In genomic region chr20:50277460-50278376, GRCh38 we compare ENCODE assay signal across 12 cellular contexts.
DNase-seq lines count a peak whose midpoint lies in the region; ATAC-seq and TF ChIP-seq lines count a peak whose summit lies in the region.
"Had no signal": no experiment of that assay in that cellular context is flagged by ENCODE, and none has a peak within 500 bp of the region (broad histone marks: within the 10 kb centered on the region; RNA-seq: fewer than 3 reads in every experiment).

No MANE protein-coding gene starts in this region.

- ATAC-seq in CD4-positive, alpha-beta T cell (ENCODE audit: poor library complexity): no peak

- H3K4me1 Mint-ChIP-seq in CD4-positive, alpha-beta T cell (ENCODE audit: low read depth): no peaks in the 10 kb centered on the region

- H2BK12ac ChIP-seq in mesenchymal stem cell (ENCODE audit: low read length in 2 of 2): peak overlapping the region; percentile 69 to 81

- TF ChIP-seq EP300 in stomach (IDR thresholded peaks at IDR 0.05): no peak

- no peaks in the 10 kb centered on the region for H3K36me3 ChIP-seq in breast epithelium
- H3K36me3 ChIP-seq in mesenchymal stem cell (ENCODE audit: control insufficient read depth in 1 of 2, insufficient read depth in 2 of 2, low read depth in 1 of 2, low read length in 2 of 2): no peaks in the 10 kb centered on the region
- no peaks in the 10 kb centered on the region for H3K36me3 ChIP-seq in stomach
- H3K36me3 ChIP-seq: cardiac muscle cell had no signal

- H3K27me3 ChIP-seq in HL-60 (ENCODE audit: insufficient read depth, poor library complexity, severe bottlenecking) (no peaks in the 10 kb centered on the region), breast epithelium (no peaks in the 10 kb centered on the region), mesenchymal stem cell (ENCODE audit: control insufficient read depth in 1 of 2, insufficient read depth in 1 of 2, low read length in 2 of 2) (no peaks in the 10 kb centered on the region), stomach (no peaks in the 10 kb centered on the region)
- H3K27me3 ChIP-seq in CD4-positive, alpha-beta T cell (ENCODE audit: control insufficient read depth, insufficient read depth, low read length): peaks cover 4% of the 10 kb centered on the region
- H3K27me3 ChIP-seq: cardiac muscle cell had no signal

- H3K27me3 Mint-ChIP-seq in CD4-positive, alpha-beta T cell: peaks cover 6% of the 10 kb centered on the region

- no peak for TF ChIP-seq POLR2A in breast epithelium (IDR thresholded peaks at IDR 0.05)
- no peak for TF ChIP-seq POLR2A in stomach (IDR thresholded peaks at IDR 0.05)

- in situ Hi-C loops in G401 (cut with HindIII; ENCODE audit: low sequenced_read_pairs): no loop called here

- H3K9me3 ChIP-seq in breast epithelium (no peaks in the 10 kb centered on the region), mesenchymal stem cell (ENCODE audit: control insufficient read depth, low read length) (no peaks in the 10 kb centered on the region), stomach (no peaks in the 10 kb centered on the region)
- no peaks in the 10 kb centered on the region for H3K9me3 ChIP-seq in CD4-positive, alpha-beta T cell (ENCODE audit: control insufficient read depth, low read length)

- POLR2A ChIA-PET in CD4-positive, alpha-beta T cell (lab: Charles Lee): no interaction called here

- peak overlapping the region; percentile 90 for H4K91ac ChIP-seq in mesenchymal stem cell (ENCODE audit: low read length)

- no peaks in the 10 kb centered on the region for H3K36me3 Mint-ChIP-seq in CD4-positive, alpha-beta T cell (ENCODE audit: low read depth)

- peak overlapping the region; percentile 65 for H3K9ac ChIP-seq in mesenchymal stem cell (ENCODE audit: low read length)

- 94% methylated on average over 14 of the region's 16 CpGs for WGBS in mesenchymal stem cell
- WGBS in stomach, 5 donors: 81 to 86% (median 85%) methylated on average over 13 to 16 of the region's 16 CpGs

- H2AFZ ChIP-seq in mesenchymal stem cell (ENCODE audit: low read depth, low read length): no peak overlapping the region

- H3K14ac ChIP-seq in mesenchymal stem cell (ENCODE audit: low read length in 2 of 2): peak overlapping the region in 1 of 2 experiments; percentile 27

- peak overlapping the region; percentile 9 to 74 for H3K18ac ChIP-seq in mesenchymal stem cell (ENCODE audit: low read depth in 1 of 2, low read length in 2 of 2)

- H4K8ac ChIP-seq in mesenchymal stem cell (ENCODE audit: low read length): peak overlapping the region; percentile 49

- H3K9me3 Mint-ChIP-seq in CD4-positive, alpha-beta T cell: no peaks in the 10 kb centered on the region

- no peak overlapping the region for H3K27ac Mint-ChIP-seq in CD4-positive, alpha-beta T cell

- H3K4me2 ChIP-seq in mesenchymal stem cell (ENCODE audit: low read length, poor library complexity, severe bottlenecking): no peak overlapping the region

- H2BK15ac ChIP-seq in mesenchymal stem cell (ENCODE audit: low read depth, poor library complexity, severe bottlenecking): peak overlapping the region; percentile 78

- H3K23ac ChIP-seq in mesenchymal stem cell (ENCODE audit: low read length in 2 of 2): no peak overlapping the region

- H2BK5ac ChIP-seq in mesenchymal stem cell (ENCODE audit: low read depth, low read length, poor library complexity, severe bottlenecking): no peak overlapping the region

- H3K4me3 ChIP-seq in HL-60 (replicated peaks; ENCODE audit: insufficient read depth, low read length) (no peak overlapping the region), breast epithelium (no peak overlapping the region), mesenchymal stem cell (ENCODE audit: insufficient read depth in 1 of 2, low read depth in 1 of 2, low read length in 2 of 2) (no peak overlapping the region), stomach (peak overlapping the region in 1 of 4 donors; percentile 3)
- H3K4me3 ChIP-seq: cardiac muscle cell, SK-N-MC had no signal

- intact Hi-C loops in breast epithelium (cut with DNase I; ENCODE audit: low total_unique reads) (no loop called here), stomach (cut with DNase I; ENCODE audit: low total_unique reads) (no loop called here)
- intact Hi-C loops in CD4-positive, alpha-beta T cell (cut with DNase I, micrococcal nuclease): no loop called here

- TF ChIP-seq CTCF in HL-60 (IDR thresholded peaks at IDR 0.05; ENCODE audit: insufficient read depth, low read length): no peak
- TF ChIP-seq CTCF in breast epithelium (IDR thresholded peaks at IDR 0.05): no peak
- TF ChIP-seq CTCF in stomach (IDR thresholded peaks at IDR 0.05): no peak
- no peak for TF ChIP-seq CTCF in CD4-positive, alpha-beta T cell (IDR thresholded peaks at IDR 0.05)

- no peaks in the 10 kb centered on the region for H3K79me1 ChIP-seq in mesenchymal stem cell (replicated peaks; ENCODE audit: low read length, poor library complexity, severe bottlenecking)

- peak overlapping the region; percentile 4 to 42 for H3K4ac ChIP-seq in mesenchymal stem cell (ENCODE audit: low read depth in 1 of 2, low read length in 2 of 2)

- no peak for DNase-seq in HL-60 (ENCODE audit: low read depth in 1 of 2, low spot score in 1 of 2)
- no peak for DNase-seq in breast epithelium (ENCODE audit: low spot score in 2 of 2)
- peak; percentile 34 for DNase-seq in mesenchymal stem cell
- DNase-seq in stomach: no peak
- DNase-seq in G401 (ENCODE audit: low spot score): no peak
- no peak for DNase-seq in CD4-positive, alpha-beta T cell
- DNase-seq in NCI-H146 treated with DMSO at 0.1 percent for 48 hours (lab: John Stamatoyannopoulos, UW; ENCODE audit: unreplicated experiment): no peak
- DNase-seq in GM19238 (ENCODE audit: insufficient read length, low spot score): no peak
- DNase-seq: activated gamma-delta T cell, left colon had no signal

- H3K4me1 ChIP-seq in breast epithelium (peaks cover 4 to 7% of the 10 kb centered on the region in 2 donors), mesenchymal stem cell (ENCODE audit: control insufficient read depth, insufficient read depth, low read depth, low read length) (peaks cover 7% of the 10 kb centered on the region), stomach (peaks cover 12 to 42% (median 23%) of the 10 kb centered on the region in 4 donors)

- H2AK5ac ChIP-seq in mesenchymal stem cell (ENCODE audit: low read length, severe bottlenecking): no peak overlapping the region

- H2BK120ac ChIP-seq in mesenchymal stem cell (ENCODE audit: low read depth, low read length): peak overlapping the region; percentile 20

- no peak overlapping the region for H3K4me3 Mint-ChIP-seq in CD4-positive, alpha-beta T cell

- CTCF ChIA-PET in CD4-positive, alpha-beta T cell (lab: Charles Lee): no interaction called here

- H3K27ac ChIP-seq in HL-60 (replicated peaks) (peak overlapping the region; percentile 76; the same call in 1 of the 2 replicates), breast epithelium (peak overlapping the region; percentile 57 to 58), mesenchymal stem cell (ENCODE audit: low read length, poor library complexity, severe bottlenecking) (no peak overlapping the region), stomach (peak overlapping the region in 4 of 5 donors; percentile 57 to 83 (median 69))
- H3K27ac ChIP-seq in CD4-positive, alpha-beta T cell (ENCODE audit: low read depth, low read length): no peak overlapping the region
- H3K27ac ChIP-seq: cardiac muscle cell, SK-N-MC had no signal

Comparison
In these comparisons a context has a peak if more than half of its experiments do, and no peak if none do; other contexts are left out.
1. H3K27ac ChIP-seq: peak in HL-60 (single experiment), breast epithelium (2 of 2) and stomach (4 of 5); none in mesenchymal stem cell (single experiment) and CD4-positive, alpha-beta T cell (single experiment).